In genomic region chr7:150988230-150989226, GRCh38 we compare ENCODE assay signal across 8 cellular contexts. TPM values are rescaled to one million over a fixed set of nuclear protein-coding genes. Genes with fewer than 3 reads are reported as not detected.
DNase-seq lines count a peak whose midpoint lies in the region; ATAC-seq and TF ChIP-seq lines count a peak whose summit lies in the region.

No MANE protein-coding gene starts in this region.

- peak; percentile 59 to 69 for ATAC-seq in lower lobe of right lung
- ATAC-seq in GM21526 (IDR thresholded peaks at IDR 0.05; ENCODE audit: low FRiP score, unreplicated experiment), result no peak

- H3K36me3 ChIP-seq in lower lobe of right lung, result no peaks in the 10 kb centered on the region

- H3K27ac ChIP-seq in dorsolateral prefrontal cortex (peak overlapping the region in 43 of 59 donors; percentile 7 to 77 (median 58)), lower lobe of right lung (peak overlapping the region; percentile 60)

- intact Hi-C loops in dorsolateral prefrontal cortex (cut with DNase I), result loop anchor here (1.0 to 10.0 kb wide), 6 partner anchors 25 to 614 kb away; partner anchors contain the start of gene ZNF775 (in 1 of the 2)
- intact Hi-C loops in lower lobe of right lung (cut with DNase I), result no loop called here

- H3K27me3 ChIP-seq in dorsolateral prefrontal cortex, result no peaks in the 10 kb centered on the region
- H3K27me3 ChIP-seq in lower lobe of right lung (ENCODE audit: low read depth), result no peaks in the 10 kb centered on the region

- no peaks in the 10 kb centered on the region for H3K9me3 ChIP-seq in lower lobe of right lung

- H3K4me1 ChIP-seq in lower lobe of right lung, result peaks cover 29% of the 10 kb centered on the region

- TF ChIP-seq CTCF in dorsolateral prefrontal cortex (IDR thresholded peaks at IDR 0.05 in 54 of 56, conservative IDR thresholded peaks at IDR 0.05 in 2 of 56; ENCODE audit: low read depth in 1 of 56, partially characterized antibody in 56 of 56) (peak; percentile 51 to 98 (median 94)), lower lobe of right lung (IDR thresholded peaks at IDR 0.05) (peak; percentile 89)

- peak; percentile 79 for DNase-seq in NCI-H1436 (lab: John Stamatoyannopoulos, UW)
- DNase-seq in NCI-H1436 treated with DMSO at 0.1 percent for 48 hours (lab: John Stamatoyannopoulos, UW), result no peak
- peak; percentile 94 for DNase-seq in NCI-H2171 treated with DMSO at 0.1 percent for 48 hours (lab: John Stamatoyannopoulos, UW)
- peak; percentile 50 to 59 for DNase-seq in activated CD4-positive, alpha-beta T cell treated with anti-CD3 and anti-CD28 coated beads, Interleukin-2, amount 50 U/mL, for 24 hours (ENCODE audit: low read depth in 1 of 2, low spot score in 1 of 2)
- peak in 9 of 10 donors; percentile 54 to 84 (median 65) for DNase-seq in dorsolateral prefrontal cortex
- DNase-seq in lower lobe of right lung, result no peak
- peak; percentile 48 for DNase-seq in stimulated activated CD8-positive, alpha-beta memory T cell treated with anti-CD3 and anti-CD28 coated beads, Interleukin-7, amount 100 ng/mL, for 24 hours (ENCODE audit: low read depth)

- peak overlapping the region in 42 of 59 donors; percentile 1 to 49 (median 29) for H3K4me3 ChIP-seq in dorsolateral prefrontal cortex
- peak overlapping the region; percentile 17 for H3K4me3 ChIP-seq in lower lobe of right lung

RNA-seq across cellular contexts. Expression of gene NOS3, which starts 2.3 kb away (rescaled TPM):
- total RNA-seq in dorsolateral prefrontal cortex (10 to 100 TPM in 67 of 120 experiments, 1 to 10 TPM in 53; 3.3 to 39.1 (median 10.8) TPM), lower lobe of right lung (15.1 TPM)

RNA-seq across cellular contexts. Expression of gene KCNH2, which starts 10.4 kb away (rescaled TPM):
- total RNA-seq in dorsolateral prefrontal cortex (10 to 100 TPM in 118 of 120 experiments, 1 to 10 TPM in 2; 7.8 to 27.9 (median 19.3) TPM), lower lobe of right lung (2.4 TPM)

RNA-seq across cellular contexts. Expression of gene ATG9B, which starts 35.8 kb away (rescaled TPM):
- total RNA-seq in dorsolateral prefrontal cortex (10 to 100 TPM in 4 of 120 experiments, 1 to 10 TPM in 115, under 1 TPM in 1; 0.95 to 17.2 (median 4.5) TPM), lower lobe of right lung (0.38 TPM)

RNA-seq across cellular contexts. Expression of gene ABCB8, which starts 39.7 kb away (rescaled TPM):
- total RNA-seq in dorsolateral prefrontal cortex, result 100 to 1,000 TPM in 3 of 120 experiments, 10 to 100 TPM in 117; 52.6 to 110 (median 74.3) TPM
- total RNA-seq in lower lobe of right lung, result 42.4 TPM

RNA-seq across cellular contexts. Expression of gene ASIC3, which starts 59.8 kb away (rescaled TPM):
- total RNA-seq in dorsolateral prefrontal cortex (10 to 100 TPM in 119 of 120 experiments, 1 to 10 TPM in 1; 8.5 to 47.8 (median 23.1) TPM), lower lobe of right lung (3.7 TPM)

Comparison
In these comparisons a context has a peak if more than half of its experiments do, and no peak if none do; other contexts are left out.
1. DNase-seq: peak in NCI-H1436 (single experiment), NCI-H2171 treated with DMSO at 0.1 percent for 48 hours (single experiment), activated CD4-positive, alpha-beta T cell treated with anti-CD3 and anti-CD28 coated beads, Interleukin-2, amount 50 U/mL, for 24 hours (2 of 2), dorsolateral prefrontal cortex (9 of 10) and stimulated activated CD8-positive, alpha-beta memory T cell treated with anti-CD3 and anti-CD28 coated beads, Interleukin-7, amount 100 ng/mL, for 24 hours (single experiment); none in NCI-H1436 treated with DMSO at 0.1 percent for 48 hours (single experiment) and lower lobe of right lung (single experiment).